1 cellular context compared by ENCODE assay signal in the genomic region with DNA sequence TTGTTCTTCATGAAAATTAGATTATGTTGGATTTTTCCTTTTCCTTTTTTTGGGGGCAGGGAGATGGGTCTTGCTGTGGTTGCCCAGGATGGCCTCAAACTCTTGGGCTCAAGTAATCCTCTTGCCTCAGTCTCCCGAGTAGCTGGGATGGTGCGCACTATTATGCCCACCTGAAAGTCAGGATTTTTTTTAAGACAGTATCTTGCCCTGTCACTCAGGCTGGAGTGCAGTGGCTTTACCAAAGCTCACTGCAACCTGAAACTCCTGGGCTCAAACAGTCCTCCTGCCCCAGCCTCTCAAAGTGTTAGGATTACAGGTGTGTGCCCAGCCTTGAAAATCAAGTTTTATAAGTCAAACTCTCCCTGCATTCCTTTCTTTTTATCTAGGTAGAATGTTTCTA.
TF ChIP-seq lines count a peak whose summit lies in the region.

No MANE protein-coding gene starts in this region.

TF ChIP-seq in K562, 482 proteins besides CTCF, POLR2A, EP300 and RAD21:
- TF ChIP-seq, protein P1, sequence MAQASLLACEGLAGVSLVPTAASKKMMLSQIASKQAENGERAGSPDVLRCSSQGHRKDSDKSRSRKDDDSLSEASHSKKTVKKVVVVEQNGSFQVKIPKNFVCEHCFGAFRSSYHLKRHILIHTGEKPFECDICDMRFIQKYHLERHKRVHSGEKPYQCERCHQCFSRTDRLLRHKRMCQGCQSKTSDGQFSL (CRISPR knock-in tag; IDR thresholded peaks at IDR 0.05) = no peak
- TF ChIP-seq, protein P1 (tag; IDR thresholded peaks at IDR 0.05) = no peak
- peak; percentile 75 for TF ChIP-seq PKNOX1 (IDR thresholded peaks at IDR 0.05)
